In genomic region chr17:50640701-50641338, GRCh38 we compare ENCODE assay signal across 10 cellular contexts. TPM values are rescaled to one million over a fixed set of nuclear protein-coding genes. Genes with fewer than 3 reads are reported as not detected.
A peak's percentile ranks its signal among the peaks of the same experiment; 100 is the strongest.
DNase-seq lines count a peak whose midpoint lies in the region; ATAC-seq, FAIRE-seq and TF ChIP-seq lines count a peak whose summit lies in the region.
"Had no signal": no experiment of that assay in that cellular context is flagged by ENCODE, and none has a peak within 500 bp of the region (broad histone marks: within the 10 kb centered on the region; RNA-seq: fewer than 3 reads in every experiment).

No MANE protein-coding gene starts in this region.

- no peaks in the 10 kb centered on the region for H3K36me3 ChIP-seq in K562 (ENCODE audit: control insufficient read depth, insufficient read depth, low read length)
- no peaks in the 10 kb centered on the region for H3K36me3 ChIP-seq in left lung
- no peaks in the 10 kb centered on the region for H3K36me3 ChIP-seq in testis (ENCODE audit: low read depth, missing control alignments)

- peak; percentile 72 for ATAC-seq in K562
- peak; percentile 38 for ATAC-seq in left lung
- ATAC-seq: stimulated activated memory B cell treated with anti-CD40 and anti-IgM and Interleukin-4, amounts not matched to agents 10 μg/mL and 1 μg/mL and 100 μg/mL, for 72 hours had no signal

- TF ChIP-seq POLR2A in K562 (conservative IDR thresholded peaks at IDR 0.05) (no peak), testis (IDR thresholded peaks at IDR 0.05) (no peak)

- DNase-seq in activated naive CD4-positive, alpha-beta T cell treated with anti-CD3 and anti-CD28 coated beads, Interleukin-2, amount 10 ng/mL, durations not matched to agents 7 days and 5 days: peak; percentile 16
- no peak for DNase-seq in activated naive CD4-positive, alpha-beta T cell treated with anti-CD3 and anti-CD28 coated beads, Interleukin-2, amount 50 U/mL, for 16 hours
- DNase-seq in K562 (ENCODE audit: extremely low read depth in 1 of 4, low spot score in 3 of 4): peak in 3 of 4 experiments; percentile 61 to 79 (median 76)
- peak; percentile 77 to 79 for DNase-seq in left lung
- peak; percentile 47 for DNase-seq in testis
- no peak for DNase-seq in cortex of kidney (lab: John Stamatoyannopoulos, UW)
- DNase-seq in T1000 (lab: John Stamatoyannopoulos, UW): no peak
- DNase-seq in NCI-H146 (lab: John Stamatoyannopoulos, UW): no peak
- DNase-seq: NCI-H446 treated with DMSO at 0.1 percent for 48 hours had no signal

- no peaks in the 10 kb centered on the region for H3K9me3 ChIP-seq in K562 (replicated peaks; ENCODE audit: control insufficient read depth, insufficient read depth, low read depth, low read length)
- no peaks in the 10 kb centered on the region for H3K9me3 ChIP-seq in left lung
- no peaks in the 10 kb centered on the region for H3K9me3 ChIP-seq in testis

- no TSS peak for BruUV-seq in K562 (replicated peaks; lab: Mats Ljungman, UMichigan)

- H3K4me3 Mint-ChIP-seq in activated naive CD4-positive, alpha-beta T cell treated with anti-CD3 and anti-CD28 coated beads, Interleukin-2, amount 10 ng/mL, durations not matched to agents 7 days and 5 days: no peak overlapping the region
- H3K4me3 Mint-ChIP-seq: stimulated activated memory B cell treated with anti-CD40 and anti-IgM and Interleukin-4, amounts not matched to agents 10 μg/mL and 1 μg/mL and 100 μg/mL, for 72 hours had no signal

- H3K27ac ChIP-seq in K562 (ENCODE audit: extremely low read depth, low read depth, low read length) (no peak overlapping the region; the same call in 2 of the 3 replicates), left lung (peak overlapping the region; percentile 29 to 66), testis (peak overlapping the region in 1 of 2 donors; percentile 66)

- intact Hi-C loops in K562 (cut with micrococcal nuclease) (no loop called here), left lung (cut with DNase I) (no loop called here), testis (cut with DNase I; ENCODE audit: low total_unique reads) (no loop called here)

- peak overlapping the region in 1 of 2 experiments; percentile 43; a peak in 1 of 4 replicates for H3K9ac ChIP-seq in K562 (ENCODE audit: insufficient read depth in 1 of 2, low read depth in 2 of 2, low read length in 2 of 2)

- H2AFZ ChIP-seq in K562 (ENCODE audit: low read depth, low read length): peak overlapping the region; percentile 35

- H3K9me1 ChIP-seq in K562 (ENCODE audit: control insufficient read depth, insufficient read depth, low read length): no peaks in the 10 kb centered on the region

- H3K4me2 ChIP-seq in K562 (ENCODE audit: insufficient read depth, low read length): peak overlapping the region; percentile 50; the same call in 1 of the 2 replicates

- FAIRE-seq in K562 (lab: Jason Lieb, UNC): peak; percentile 79

- WGBS in K562 (ENCODE audit: insufficient coverage, low coverage, missing lambda C conversion rate): 6% methylated on average over 11 of the region's 11 CpGs
- 54 to 62% methylated on average over 8 to 11 of the region's 11 CpGs for WGBS in testis, 2 donors

- TF ChIP-seq EP300 in K562 (IDR thresholded peaks at IDR 0.05; ENCODE audit: low read length): peak; percentile 52

- H3K4me1 Mint-ChIP-seq in activated naive CD4-positive, alpha-beta T cell treated with anti-CD3 and anti-CD28 coated beads, Interleukin-2, amount 10 ng/mL, durations not matched to agents 7 days and 5 days: no peaks in the 10 kb centered on the region

- H3K27ac Mint-ChIP-seq in activated naive CD4-positive, alpha-beta T cell treated with anti-CD3 and anti-CD28 coated beads, Interleukin-2, amount 10 ng/mL, durations not matched to agents 7 days and 5 days: no peak overlapping the region
- H3K27ac Mint-ChIP-seq: stimulated activated memory B cell treated with anti-CD40 and anti-IgM and Interleukin-4, amounts not matched to agents 10 μg/mL and 1 μg/mL and 100 μg/mL, for 72 hours had no signal

- TF ChIP-seq CTCF in K562 (IDR thresholded peaks at IDR 0.05 in 2 of 3, conservative IDR thresholded peaks at IDR 0.05 in 1 of 3; ENCODE audit: insufficient read depth in 2 of 3, low read depth in 1 of 3, low read length in 3 of 3): 0 out of 6 replicates have a peak, but pooled peaks of 1 of the 3 experiments have one; percentile 1
- no peak for TF ChIP-seq CTCF in left lung (IDR thresholded peaks at IDR 0.05)
- no peak for TF ChIP-seq CTCF in testis (IDR thresholded peaks at IDR 0.05)

- H3K27me3 ChIP-seq in K562 (ENCODE audit: control insufficient read depth in 2 of 2, insufficient read depth in 2 of 2, low read length in 2 of 2): peaks cover 0 to 10% of the 10 kb centered on the region in 2 experiments; a peak in 2 of 5 replicates
- H3K27me3 ChIP-seq in left lung: peaks cover 0 to 11% of the 10 kb centered on the region in 2 donors
- H3K27me3 ChIP-seq in testis: no peaks in the 10 kb centered on the region

- H3K4me3 ChIP-seq in K562 (no peak overlapping the region), left lung (no peak overlapping the region), testis (no peak overlapping the region)

- H4K20me1 ChIP-seq in K562 (replicated peaks; ENCODE audit: control insufficient read depth, insufficient read depth, low read length): no peaks in the 10 kb centered on the region

- no peaks in the 10 kb centered on the region for H3K9me3 Mint-ChIP-seq in activated naive CD4-positive, alpha-beta T cell treated with anti-CD3 and anti-CD28 coated beads, Interleukin-2, amount 10 ng/mL, durations not matched to agents 7 days and 5 days
- H3K9me3 Mint-ChIP-seq: stimulated activated memory B cell treated with anti-CD40 and anti-IgM and Interleukin-4, amounts not matched to agents 10 μg/mL and 1 μg/mL and 100 μg/mL, for 72 hours had no signal

- peaks cover 68% of the 10 kb centered on the region for H3K27me3 Mint-ChIP-seq in activated naive CD4-positive, alpha-beta T cell treated with anti-CD3 and anti-CD28 coated beads, Interleukin-2, amount 10 ng/mL, durations not matched to agents 7 days and 5 days

- H3K36me3 Mint-ChIP-seq in activated naive CD4-positive, alpha-beta T cell treated with anti-CD3 and anti-CD28 coated beads, Interleukin-2, amount 10 ng/mL, durations not matched to agents 7 days and 5 days: no peaks in the 10 kb centered on the region
- H3K36me3 Mint-ChIP-seq: stimulated activated memory B cell treated with anti-CD40 and anti-IgM and Interleukin-4, amounts not matched to agents 10 μg/mL and 1 μg/mL and 100 μg/mL, for 72 hours had no signal

- in situ Hi-C loops in K562 (cut with MboI): no loop called here

- H3K79me2 ChIP-seq in K562 (ENCODE audit: control insufficient read depth, insufficient read depth, low read length): no peaks in the 10 kb centered on the region

- H3K4me1 ChIP-seq in K562 (replicated peaks in 1 of 2; ENCODE audit: control insufficient read depth in 2 of 2, insufficient read depth in 2 of 2, low read length in 2 of 2): peaks cover 14 to 20% of the 10 kb centered on the region in 2 experiments
- peaks cover 34 to 60% of the 10 kb centered on the region in 2 donors for H3K4me1 ChIP-seq in left lung
- peaks cover 40% of the 10 kb centered on the region for H3K4me1 ChIP-seq in testis

- POLR2A ChIA-PET in K562 (lab: Yijun Ruan, JAX): interaction anchor here (0.8 to 1.4 kb wide), 3 partner anchors 9 to 39 kb away, joined by 3 to 4 read pairs (median 3); no protein-coding TSS in a partner anchor

- CTCF ChIA-PET in activated naive CD4-positive, alpha-beta T cell treated with anti-CD3 and anti-CD28 coated beads, Interleukin-2, amount 10 ng/mL, durations not matched to agents 7 days and 5 days (lab: Charles Lee): interaction anchor here (1.0 to 5.1 kb wide), 4 partner anchors 8 to 54 kb away, joined by 3 to 27 read pairs (median 4); no protein-coding TSS in a partner anchor
- CTCF ChIA-PET in K562 (lab: Yijun Ruan, JAX; ENCODE audit: low intra/inter-chr PET ratio): no interaction called here

- TF ChIP-seq RAD21 in K562 (CRISPR knock-in tag; conservative IDR thresholded peaks at IDR 0.05 in 1 of 2, IDR thresholded peaks at IDR 0.05 in 1 of 2): peak in 1 of 2 experiments; percentile 14; a peak in 1 of 4 replicates

TF ChIP-seq in K562, 482 proteins besides CTCF, POLR2A, EP300 and RAD21 (continues in another document):
- TF ChIP-seq ARID1B (IDR thresholded peaks at IDR 0.05): peak; percentile 84
- TF ChIP-seq NR2C1 (IDR thresholded peaks at IDR 0.05): 0 out of 2 replicates have a peak, but pooled peaks have one; percentile 52
- TF ChIP-seq NR2C1 (tag; IDR thresholded peaks at IDR 0.05): peak; percentile 62; the same call in 1 of the 2 replicates
- TF ChIP-seq DPF2 (IDR thresholded peaks at IDR 0.05): no peak
- peak; percentile 75 for TF ChIP-seq CBFA2T3 (IDR thresholded peaks at IDR 0.05)
- TF ChIP-seq L3MBTL2 (IDR thresholded peaks at IDR 0.05): peak; percentile 85
- TF ChIP-seq ATF7 (IDR thresholded peaks at IDR 0.05): 0 out of 2 replicates have a peak, but pooled peaks have one; percentile 52

RNA-seq across cellular contexts. Expression of gene ABCC3, which starts 6.1 kb away (rescaled TPM):
- total RNA-seq in K562 (2011; cell fraction: chromatin; rRNA removed; ENCODE audit: low replicate concordance): 2.3 and 7.3 TPM in 2 replicates
- total RNA-seq in K562 (2011; cell fraction: nucleolus; rRNA removed): 3.3 and 3.7 TPM in 2 replicates
- total RNA-seq in K562 (2011; cell fraction: nucleoplasm; rRNA removed): 2.0 and 2.1 TPM in 2 replicates
- total RNA-seq in K562 (2014; rRNA removed) (not detected in 2 replicates), K562 (2014; rRNA removed; fragmentation: Illumina TruSeq; extraction: Trizol) (not detected in 2 replicates), K562 (2015; rRNA removed; fragmentation: Illumina TruSeq; extraction: Trizol) (not detected in 2 replicates), K562 (2021) (0.34 and 1.6 TPM in 2 replicates), left lung (100 to 1,000 TPM in 1 of 2 donors, 10 to 100 TPM in 1; 52.3 to 120 TPM), testis (10 to 100 TPM in 1 of 2 donors, 1 to 10 TPM in 1; 10.0 to 12.1 TPM)
- polyA plus RNA-seq in K562 (2011; rRNA removed) (0.78 and 0.93 TPM in 2 replicates), K562 (2014; fragmentation: Illumina TruSeq; extraction: Trizol) (not detected in 2 replicates), K562 (2014; fragmentation: Nextera tagmentation; extraction: Ambion mirVana) (under 1 TPM in 1 of 2 experiments, not detected in 1; 0.03 TPM), K562 (2014; rRNA removed) (0.07 TPM in 1 of 2 replicates, not detected in the other), testis (ENCODE audit: insufficient read depth, low read depth, low replicate concordance) (15.4 TPM)
- polyA plus RNA-seq in K562 (2011; cell fraction: cytosol; rRNA removed): 0.27 and 0.51 TPM in 2 replicates
- 2.6 and 6.0 TPM in 2 replicates for polyA plus RNA-seq in K562 (2011; cell fraction: nucleus; rRNA removed)
- polyA plus RNA-seq in K562 (2012): 0.31 and 0.44 TPM in 2 replicates
- polyA minus RNA-seq in K562 (2011; rRNA and poly(A)+ RNA removed): 0.35 and 0.45 TPM in 2 replicates
- 1.4 and 2.1 TPM in 2 replicates for polyA minus RNA-seq in K562 (2011; cell fraction: cytosol; rRNA and poly(A)+ RNA removed)
- polyA minus RNA-seq in K562 (2011; cell fraction: nucleus; rRNA and poly(A)+ RNA removed): 1.4 and 2.3 TPM in 2 replicates

Comparison
In these comparisons a context has a peak if more than half of its experiments do, and no peak if none do; other contexts are left out.
1. DNase-seq: peak in activated naive CD4-positive, alpha-beta T cell treated with anti-CD3 and anti-CD28 coated beads, Interleukin-2, amount 10 ng/mL, durations not matched to agents 7 days and 5 days (single experiment), K562 (3 of 4), left lung (2 of 2) and testis (single experiment); none in activated naive CD4-positive, alpha-beta T cell treated with anti-CD3 and anti-CD28 coated beads, Interleukin-2, amount 50 U/mL, for 16 hours (single experiment), cortex of kidney (single experiment), T1000 (single experiment) and NCI-H146 (single experiment).